Comparison of ENCODE assay signal across 18 cellular contexts in genomic region chr18:58341913-58342312, GRCh38.
"Had no signal": no experiment of that assay in that cellular context is flagged by ENCODE, and none has a peak within 500 bp of the region (broad histone marks: within the 10 kb centered on the region; RNA-seq: fewer than 3 reads in every experiment).

No MANE protein-coding gene starts in this region.

- H3K36me3 ChIP-seq: neural progenitor cell had no signal

- H3K27me3 ChIP-seq: body of pancreas, foreskin keratinocyte, neural progenitor cell, sigmoid colon, testis, upper lobe of left lung had no signal

- H3K36me3 Mint-ChIP-seq: activated CD4-positive, alpha-beta memory T cell treated with anti-CD3 and anti-CD28 coated beads for 36 hours; activated CD8-positive, alpha-beta memory T cell treated with anti-CD3 and anti-CD28 coated beads, Interleukin-2, amount 10 ng/mL, durations not matched to agents 7 days and 5 days; activated naive CD4-positive, alpha-beta T cell treated with anti-CD3 and anti-CD28 coated beads, Interleukin-2, amount 50 U/mL, for 24 hours had no signal

- H3K9me3 ChIP-seq: body of pancreas, sigmoid colon, testis, upper lobe of left lung had no signal

- H3K27ac ChIP-seq: body of pancreas, foreskin keratinocyte, neural progenitor cell, sigmoid colon, testis, upper lobe of left lung had no signal

- DNase-seq: activated CD4-positive, alpha-beta memory T cell treated with anti-CD3 and anti-CD28 coated beads for 36 hours; activated CD8-positive, alpha-beta memory T cell treated with anti-CD3 and anti-CD28 coated beads, Interleukin-2, amount 10 ng/mL, durations not matched to agents 7 days and 5 days; activated effector memory CD4-positive, alpha-beta T cell treated with Interleukin-2 at 50 U/mL for 16 hours; activated T-cell treated with anti-CD3 and anti-CD28 coated beads, Interleukin-2, amount 50 U/mL, for 24 hours; amygdala; body of pancreas; cortex of kidney; effector CD4-positive, alpha-beta T cell; foreskin keratinocyte; kidney glomerular epithelial cell; sigmoid colon; stimulated activated CD4-positive, alpha-beta T cell treated with anti-CD3 and anti-CD28 coated beads, Interleukin-1b, Interleukin-23, amount 100 ng/mL, for 48 hours; stimulated activated naive CD8-positive, alpha-beta T cell treated with anti-CD3 and anti-CD28 coated beads, Interleukin-15, amount 100 ng/mL, for 72 hours; testis; upper lobe of left lung had no signal

- FAIRE-seq: endothelial cell of umbilical vein had no signal

- H3K4me3 Mint-ChIP-seq: activated CD4-positive, alpha-beta memory T cell treated with anti-CD3 and anti-CD28 coated beads for 36 hours; activated CD8-positive, alpha-beta memory T cell treated with anti-CD3 and anti-CD28 coated beads, Interleukin-2, amount 10 ng/mL, durations not matched to agents 7 days and 5 days; activated naive CD4-positive, alpha-beta T cell treated with anti-CD3 and anti-CD28 coated beads, Interleukin-2, amount 50 U/mL, for 24 hours; activated T-cell treated with anti-CD3 and anti-CD28 coated beads, Interleukin-2, amount 50 U/mL, for 24 hours; neural progenitor cell; stimulated activated naive CD8-positive, alpha-beta T cell treated with anti-CD3 and anti-CD28 coated beads, Interleukin-15, amount 100 ng/mL, for 72 hours had no signal

- H2AFZ ChIP-seq: neural progenitor cell had no signal

- H3K9me3 Mint-ChIP-seq: activated CD4-positive, alpha-beta memory T cell treated with anti-CD3 and anti-CD28 coated beads for 36 hours; activated naive CD4-positive, alpha-beta T cell treated with anti-CD3 and anti-CD28 coated beads, Interleukin-2, amount 50 U/mL, for 24 hours; activated T-cell treated with anti-CD3 and anti-CD28 coated beads, Interleukin-2, amount 50 U/mL, for 24 hours; neural progenitor cell; stimulated activated naive CD8-positive, alpha-beta T cell treated with anti-CD3 and anti-CD28 coated beads, Interleukin-15, amount 100 ng/mL, for 72 hours had no signal

- H3K4me2 ChIP-seq: neural progenitor cell had no signal

- H3K4me1 Mint-ChIP-seq: activated CD8-positive, alpha-beta memory T cell treated with anti-CD3 and anti-CD28 coated beads, Interleukin-2, amount 10 ng/mL, durations not matched to agents 7 days and 5 days; activated naive CD4-positive, alpha-beta T cell treated with anti-CD3 and anti-CD28 coated beads, Interleukin-2, amount 50 U/mL, for 24 hours; stimulated activated naive CD8-positive, alpha-beta T cell treated with anti-CD3 and anti-CD28 coated beads, Interleukin-15, amount 100 ng/mL, for 72 hours had no signal

- H3K9ac ChIP-seq: neural progenitor cell had no signal

- H3K4me3 ChIP-seq: body of pancreas, neural progenitor cell, sigmoid colon, testis, upper lobe of left lung had no signal

- H3K27ac Mint-ChIP-seq: activated CD4-positive, alpha-beta memory T cell treated with anti-CD3 and anti-CD28 coated beads for 36 hours; activated CD8-positive, alpha-beta memory T cell treated with anti-CD3 and anti-CD28 coated beads, Interleukin-2, amount 10 ng/mL, durations not matched to agents 7 days and 5 days; activated naive CD4-positive, alpha-beta T cell treated with anti-CD3 and anti-CD28 coated beads, Interleukin-2, amount 50 U/mL, for 24 hours; activated T-cell treated with anti-CD3 and anti-CD28 coated beads, Interleukin-2, amount 50 U/mL, for 24 hours; neural progenitor cell; stimulated activated naive CD8-positive, alpha-beta T cell treated with anti-CD3 and anti-CD28 coated beads, Interleukin-15, amount 100 ng/mL, for 72 hours had no signal

- ATAC-seq: activated CD8-positive, alpha-beta memory T cell treated with anti-CD3 and anti-CD28 coated beads, Interleukin-2, amount 10 ng/mL, durations not matched to agents 7 days and 5 days; body of pancreas; foreskin keratinocyte; stimulated activated naive CD8-positive, alpha-beta T cell treated with anti-CD3 and anti-CD28 coated beads, Interleukin-15, amount 100 ng/mL, for 72 hours had no signal

- H3K27me3 Mint-ChIP-seq: activated CD4-positive, alpha-beta memory T cell treated with anti-CD3 and anti-CD28 coated beads for 36 hours; activated CD8-positive, alpha-beta memory T cell treated with anti-CD3 and anti-CD28 coated beads, Interleukin-2, amount 10 ng/mL, durations not matched to agents 7 days and 5 days; activated naive CD4-positive, alpha-beta T cell treated with anti-CD3 and anti-CD28 coated beads, Interleukin-2, amount 50 U/mL, for 24 hours; activated T-cell treated with anti-CD3 and anti-CD28 coated beads, Interleukin-2, amount 50 U/mL, for 24 hours; stimulated activated naive CD8-positive, alpha-beta T cell treated with anti-CD3 and anti-CD28 coated beads, Interleukin-15, amount 100 ng/mL, for 72 hours had no signal
